1 cellular context compared by ENCODE assay signal in genomic region chr6:53828971-53829697, GRCh38.
TF ChIP-seq lines count a peak whose summit lies in the region.

No MANE protein-coding gene starts in this region.

TF ChIP-seq in WTC11, 78 proteins besides CTCF, POLR2A, EP300 and RAD21 (continued from another document):
- no peak for TF ChIP-seq ZBTB43 (CRISPR knock-in tag; IDR thresholded peaks at IDR 0.05)
- no peak for TF ChIP-seq AR (CRISPR knock-in tag; IDR thresholded peaks at IDR 0.05)
- no peak for TF ChIP-seq SOX15 (CRISPR knock-in tag; IDR thresholded peaks at IDR 0.05)
- no peak for TF ChIP-seq ZNF232 (CRISPR knock-in tag; IDR thresholded peaks at IDR 0.05)
- no peak for TF ChIP-seq SMAD4 (CRISPR knock-in tag; IDR thresholded peaks at IDR 0.05)
- no peak for TF ChIP-seq NFATC4 (CRISPR knock-in tag; IDR thresholded peaks at IDR 0.05)
- TF ChIP-seq PRDM15 (CRISPR knock-in tag; IDR thresholded peaks at IDR 0.05), result no peak
- TF ChIP-seq E2F5 (CRISPR knock-in tag; IDR thresholded peaks at IDR 0.05), result no peak
- TF ChIP-seq NFE2L1 (CRISPR knock-in tag; IDR thresholded peaks at IDR 0.05), result no peak
- TF ChIP-seq ETV6 (CRISPR knock-in tag; IDR thresholded peaks at IDR 0.05), result no peak
- TF ChIP-seq MLX (CRISPR knock-in tag; IDR thresholded peaks at IDR 0.05), result no peak
- no peak for TF ChIP-seq RORB (CRISPR knock-in tag; IDR thresholded peaks at IDR 0.05)
- no peak for TF ChIP-seq ZNF416 (CRISPR knock-in tag; IDR thresholded peaks at IDR 0.05)
- no peak for TF ChIP-seq PRRX2 (CRISPR knock-in tag; IDR thresholded peaks at IDR 0.05)
